Comparison of ENCODE assay signal across 1 cellular context in genomic region chr1:112722601-112723510, GRCh38.
TF ChIP-seq lines count a peak whose summit lies in the region.

No MANE protein-coding gene starts in this region.

TF ChIP-seq in GM23338, 12 proteins besides CTCF, POLR2A, EP300 and RAD21:
- TF ChIP-seq, protein P1, sequence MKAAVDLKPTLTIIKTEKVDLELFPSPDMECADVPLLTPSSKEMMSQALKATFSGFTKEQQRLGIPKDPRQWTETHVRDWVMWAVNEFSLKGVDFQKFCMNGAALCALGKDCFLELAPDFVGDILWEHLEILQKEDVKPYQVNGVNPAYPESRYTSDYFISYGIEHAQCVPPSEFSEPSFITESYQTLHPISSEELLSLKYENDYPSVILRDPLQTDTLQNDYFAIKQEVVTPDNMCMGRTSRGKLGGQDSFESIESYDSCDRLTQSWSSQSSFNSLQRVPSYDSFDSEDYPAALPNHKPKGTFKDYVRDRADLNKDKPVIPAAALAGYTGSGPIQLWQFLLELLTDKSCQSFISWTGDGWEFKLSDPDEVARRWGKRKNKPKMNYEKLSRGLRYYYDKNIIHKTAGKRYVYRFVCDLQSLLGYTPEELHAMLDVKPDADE (IDR thresholded peaks at IDR 0.05): peak; percentile 25; the same call in 1 of the 2 replicates
- TF ChIP-seq EZH2phosphoT487 (IDR thresholded peaks at IDR 0.05; ENCODE audit: unreplicated experiment): no peak
- no peak for TF ChIP-seq STAT1 (IDR thresholded peaks at IDR 0.05; ENCODE audit: unreplicated experiment)
- no peak for TF ChIP-seq NANOG (IDR thresholded peaks at IDR 0.05; ENCODE audit: borderline replicate concordance)
- TF ChIP-seq CREB1 (CRISPR knock-in tag; IDR thresholded peaks at IDR 0.05; ENCODE audit: low read depth): no peak
